ENCODE assay signal across 36 cellular contexts in the genomic region with DNA sequence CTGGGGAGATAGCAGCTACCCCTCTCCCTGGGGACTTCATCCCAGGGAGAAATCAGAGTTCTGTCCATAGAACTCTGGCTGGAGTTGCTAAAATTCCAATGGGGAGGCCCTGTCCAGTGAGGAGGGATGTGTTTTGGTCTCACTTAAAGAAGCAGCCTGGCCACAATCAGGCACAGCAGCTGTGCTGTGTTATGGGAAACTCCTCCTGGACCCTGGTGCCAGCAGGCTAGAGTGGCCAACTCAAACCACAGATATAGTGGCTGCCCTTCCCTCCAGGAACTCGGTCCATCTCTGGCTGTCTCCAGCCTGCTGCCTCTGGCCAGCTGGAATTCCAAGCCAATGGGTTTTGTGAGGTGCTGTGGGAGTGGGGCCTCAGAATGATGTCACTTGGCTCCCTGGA. TPM values are rescaled to one million over a fixed set of nuclear protein-coding genes. Genes with fewer than 3 reads are reported as not detected.
"Had no signal": no experiment of that assay in that cellular context is flagged by ENCODE, and none has a peak within 500 bp of the region (broad histone marks: within the 10 kb centered on the region; RNA-seq: fewer than 3 reads in every experiment).

No MANE protein-coding gene starts in this region.

- H3K4me1 ChIP-seq: adrenal gland, body of pancreas, breast epithelium had no signal

- H3K36me3 ChIP-seq: adrenal gland, brain microvascular endothelial cell, breast epithelium had no signal

- H3K9me3 ChIP-seq: adrenal gland, body of pancreas, breast epithelium had no signal

- ATAC-seq: activated CD8-positive, alpha-beta T cell treated with anti-CD3 and anti-CD28 coated beads for 36 hours; activated naive CD4-positive, alpha-beta T cell treated with anti-CD3 and anti-CD28 coated beads, Interleukin-2, amount 50 U/mL, for 72 hours; activated T-cell treated with anti-CD3 and anti-CD28 coated beads, Interleukin-2, amount 50 U/mL, for 4 hours; activated T-cell treated with anti-CD3 and anti-CD28 coated beads, Interleukin-2, amount 50 U/mL, for 72 hours; activated T-helper 17 cell treated with anti-CD3 and anti-CD28 coated beads, Interleukin-2, amount 50 U/mL, for 72 hours; body of pancreas had no signal

- DNase-seq: activated B cell treated with CpG ODN at 0.5 μM for 24 hours; activated CD4-positive, alpha-beta memory T cell treated with anti-CD3 and anti-CD28 coated beads for 36 hours; activated CD4-positive, alpha-beta T cell treated with anti-CD3 and anti-CD28 coated beads for 4 hours; activated CD4-positive, alpha-beta T cell treated with anti-CD3 and anti-CD28 coated beads, Interleukin-2, amount 50 U/mL, for 1 hour; activated CD4-positive, alpha-beta T cell treated with anti-CD3 and anti-CD28 coated beads, Interleukin-2, amount 50 U/mL, for 4 hours; activated CD4-positive, CD25-positive, alpha-beta regulatory T cell treated with anti-CD3 and anti-CD28 coated beads, Interleukin-2, amount 50 U/mL, for 72 hours; activated CD8-positive, alpha-beta memory T cell treated with anti-CD3 and anti-CD28 coated beads, Interleukin-2, amount 50 U/mL, for 4 hours; activated CD8-positive, alpha-beta T cell treated with anti-CD3 and anti-CD28 coated beads for 36 hours; activated effector memory CD4-positive, alpha-beta T cell treated with anti-CD3 and anti-CD28 coated beads, Interleukin-2, amount 50 U/mL, for 16 hours; activated gamma-delta T cell treated with Interleukin-2 at 50 U/mL for 16 hours; activated naive CD4-positive, alpha-beta T cell; activated naive CD4-positive, alpha-beta T cell treated with anti-CD3 and anti-CD28 coated beads for 36 hours; activated naive CD4-positive, alpha-beta T cell treated with anti-CD3 and anti-CD28 coated beads, Interleukin-2, amount 50 U/mL, for 16 hours; activated naive CD8-positive, alpha-beta T cell treated with anti-CD3 and anti-CD28 coated beads for 36 hours; activated T-cell treated with anti-CD3 and anti-CD28 coated beads for 4 hours; activated T-cell treated with anti-CD3 and anti-CD28 coated beads, Interleukin-2, amount 50 U/mL, for 1 hour; activated T-cell treated with anti-CD3 and anti-CD28 coated beads, Interleukin-2, amount 50 U/mL, for 4 hours; activated T-cell treated with anti-CD3 and anti-CD28 coated beads, Interleukin-2, amount 50 U/mL, for 72 hours; adrenal gland; amniotic stem cell; aorta; body of pancreas; brain microvascular endothelial cell; central memory CD4-positive, alpha-beta T cell; T-helper 1 cell; T-helper 2 cell; T-helper 9 cell had no signal

- H3K4me3 Mint-ChIP-seq: activated B cell treated with CpG ODN at 0.5 μM for 24 hours; activated CD4-positive, alpha-beta memory T cell treated with anti-CD3 and anti-CD28 coated beads for 36 hours; activated CD4-positive, alpha-beta T cell treated with anti-CD3 and anti-CD28 coated beads, Interleukin-2, amount 10 ng/mL, durations not matched to agents 24 days and 14 days; activated CD8-positive, alpha-beta T cell treated with anti-CD3 and anti-CD28 coated beads for 36 hours; activated naive CD4-positive, alpha-beta T cell treated with anti-CD3 and anti-CD28 coated beads for 36 hours; activated naive CD8-positive, alpha-beta T cell treated with anti-CD3 and anti-CD28 coated beads for 36 hours; activated T-cell treated with anti-CD3 and anti-CD28 coated beads, Interleukin-2, amount 50 U/mL, for 4 hours; activated T-cell treated with anti-CD3 and anti-CD28 coated beads, Interleukin-2, amount 50 U/mL, for 72 hours; activated T-helper 1 cell treated with anti-CD3 and anti-CD28 coated beads, Interleukin-12 subunit alpha, Interleukin-12 subunit beta, Interleukin-2, Interleukin-4 antibody, amounts not matched to agents 30 ng/mL and 10 ng/mL and 1 ng/mL, durations not matched to agents 14 hours and 24 hours and 36 hours; activated T-helper 17 cell treated with anti-CD3 and anti-CD28 coated beads, Interleukin-2, amount 50 U/mL, for 72 hours; T-helper 1 cell treated with Interleukin-12 subunit alpha and Interleukin-12 subunit beta and Interleukin-4 antibody, amounts not matched to agents 30 μg/mL and 1 μg/mL, for 36 hours; T-helper 2 cell treated with Interferon-gamma antibody and Interleukin-4, amounts not matched to agents 5 μg/mL and 100 μg/mL, for 36 hours had no signal

- H3K27ac ChIP-seq: adrenal gland, body of pancreas, brain microvascular endothelial cell, breast epithelium, VCaP had no signal

- H3K4me3 ChIP-seq: adrenal gland, body of pancreas, breast epithelium had no signal

- H3K36me3 Mint-ChIP-seq: activated CD4-positive, alpha-beta memory T cell treated with anti-CD3 and anti-CD28 coated beads for 36 hours; activated naive CD8-positive, alpha-beta T cell treated with anti-CD3 and anti-CD28 coated beads for 36 hours had no signal

- H3K4me1 Mint-ChIP-seq: activated B cell treated with CpG ODN at 0.5 μM for 24 hours; activated T-helper 17 cell treated with anti-CD3 and anti-CD28 coated beads, Interleukin-2, amount 50 U/mL, for 72 hours had no signal

- H3K9me3 Mint-ChIP-seq: activated B cell treated with CpG ODN at 0.5 μM for 24 hours; activated CD4-positive, alpha-beta memory T cell treated with anti-CD3 and anti-CD28 coated beads for 36 hours; activated CD4-positive, alpha-beta T cell treated with anti-CD3 and anti-CD28 coated beads, Interleukin-2, amount 10 ng/mL, durations not matched to agents 24 days and 14 days; activated CD8-positive, alpha-beta T cell treated with anti-CD3 and anti-CD28 coated beads for 36 hours; activated naive CD4-positive, alpha-beta T cell treated with anti-CD3 and anti-CD28 coated beads for 36 hours; activated naive CD4-positive, alpha-beta T cell treated with anti-CD3 and anti-CD28 coated beads, Interleukin-2, amount 50 U/mL, for 72 hours; activated naive CD8-positive, alpha-beta T cell treated with anti-CD3 and anti-CD28 coated beads for 36 hours; activated T-cell treated with anti-CD3 and anti-CD28 coated beads, Interleukin-2, amount 50 U/mL, for 4 hours; activated T-cell treated with anti-CD3 and anti-CD28 coated beads, Interleukin-2, amount 50 U/mL, for 72 hours; activated T-helper 1 cell treated with anti-CD3 and anti-CD28 coated beads, Interleukin-12 subunit alpha, Interleukin-12 subunit beta, Interleukin-2, Interleukin-4 antibody, amounts not matched to agents 30 ng/mL and 10 ng/mL and 1 ng/mL, durations not matched to agents 14 hours and 24 hours and 36 hours; activated T-helper 17 cell treated with anti-CD3 and anti-CD28 coated beads, Interleukin-2, amount 50 U/mL, for 72 hours; T-helper 1 cell treated with Interleukin-12 subunit alpha and Interleukin-12 subunit beta and Interleukin-4 antibody, amounts not matched to agents 30 μg/mL and 1 μg/mL, for 36 hours; T-helper 2 cell treated with Interferon-gamma antibody and Interleukin-4, amounts not matched to agents 5 μg/mL and 100 μg/mL, for 36 hours had no signal

- H3K27me3 ChIP-seq: body of pancreas, breast epithelium had no signal

- H3K27ac Mint-ChIP-seq: activated B cell treated with CpG ODN at 0.5 μM for 24 hours; activated CD4-positive, alpha-beta memory T cell treated with anti-CD3 and anti-CD28 coated beads for 36 hours; activated CD4-positive, alpha-beta T cell treated with anti-CD3 and anti-CD28 coated beads, Interleukin-2, amount 10 ng/mL, durations not matched to agents 24 days and 14 days; activated CD8-positive, alpha-beta T cell treated with anti-CD3 and anti-CD28 coated beads for 36 hours; activated naive CD4-positive, alpha-beta T cell treated with anti-CD3 and anti-CD28 coated beads for 36 hours; activated naive CD4-positive, alpha-beta T cell treated with anti-CD3 and anti-CD28 coated beads, Interleukin-2, amount 50 U/mL, for 72 hours; activated naive CD8-positive, alpha-beta T cell treated with anti-CD3 and anti-CD28 coated beads for 36 hours; activated T-cell treated with anti-CD3 and anti-CD28 coated beads, Interleukin-2, amount 50 U/mL, for 72 hours; activated T-helper 1 cell treated with anti-CD3 and anti-CD28 coated beads, Interleukin-12 subunit alpha, Interleukin-12 subunit beta, Interleukin-2, Interleukin-4 antibody, amounts not matched to agents 30 ng/mL and 10 ng/mL and 1 ng/mL, durations not matched to agents 14 hours and 24 hours and 36 hours; activated T-helper 17 cell treated with anti-CD3 and anti-CD28 coated beads, Interleukin-2, amount 50 U/mL, for 72 hours; T-helper 1 cell treated with Interleukin-12 subunit alpha and Interleukin-12 subunit beta and Interleukin-4 antibody, amounts not matched to agents 30 μg/mL and 1 μg/mL, for 36 hours; T-helper 2 cell treated with Interferon-gamma antibody and Interleukin-4, amounts not matched to agents 5 μg/mL and 100 μg/mL, for 36 hours had no signal

RNA-seq across cellular contexts. Expression of gene SAMD11, which starts 37.4 kb away (rescaled TPM):
- total RNA-seq: activated B cell treated with CpG ODN at 0.5 μM for 24 hours; activated CD4-positive, alpha-beta memory T cell treated with anti-CD3 and anti-CD28 coated beads for 36 hours; activated CD4-positive, alpha-beta T cell treated with anti-CD3 and anti-CD28 coated beads, Interleukin-2, amount 10 ng/mL, durations not matched to agents 24 days and 14 days; activated CD8-positive, alpha-beta memory T cell treated with anti-CD3 and anti-CD28 coated beads for 36 hours; activated CD8-positive, alpha-beta T cell treated with anti-CD3 and anti-CD28 coated beads for 36 hours; activated naive CD4-positive, alpha-beta T cell treated with anti-CD3 and anti-CD28 coated beads for 36 hours; activated naive CD4-positive, alpha-beta T cell treated with anti-CD3 and anti-CD28 coated beads, Interleukin-2, amount 50 U/mL, for 72 hours; activated naive CD8-positive, alpha-beta T cell treated with anti-CD3 and anti-CD28 coated beads for 36 hours; activated T-cell treated with anti-CD3 and anti-CD28 coated beads, Interleukin-2, amount 50 U/mL, for 4 hours; activated T-helper 1 cell treated with anti-CD3 and anti-CD28 coated beads, Interleukin-12 subunit alpha, Interleukin-12 subunit beta, Interleukin-2, Interleukin-4 antibody, amounts not matched to agents 30 ng/mL and 10 ng/mL and 1 ng/mL, durations not matched to agents 14 hours and 24 hours and 36 hours; activated T-helper 17 cell treated with anti-CD3 and anti-CD28 coated beads, Interleukin-2, amount 50 U/mL, for 72 hours had no signal
